Comparison of ENCODE assay signal across 19 cellular contexts in the genomic region with DNA sequence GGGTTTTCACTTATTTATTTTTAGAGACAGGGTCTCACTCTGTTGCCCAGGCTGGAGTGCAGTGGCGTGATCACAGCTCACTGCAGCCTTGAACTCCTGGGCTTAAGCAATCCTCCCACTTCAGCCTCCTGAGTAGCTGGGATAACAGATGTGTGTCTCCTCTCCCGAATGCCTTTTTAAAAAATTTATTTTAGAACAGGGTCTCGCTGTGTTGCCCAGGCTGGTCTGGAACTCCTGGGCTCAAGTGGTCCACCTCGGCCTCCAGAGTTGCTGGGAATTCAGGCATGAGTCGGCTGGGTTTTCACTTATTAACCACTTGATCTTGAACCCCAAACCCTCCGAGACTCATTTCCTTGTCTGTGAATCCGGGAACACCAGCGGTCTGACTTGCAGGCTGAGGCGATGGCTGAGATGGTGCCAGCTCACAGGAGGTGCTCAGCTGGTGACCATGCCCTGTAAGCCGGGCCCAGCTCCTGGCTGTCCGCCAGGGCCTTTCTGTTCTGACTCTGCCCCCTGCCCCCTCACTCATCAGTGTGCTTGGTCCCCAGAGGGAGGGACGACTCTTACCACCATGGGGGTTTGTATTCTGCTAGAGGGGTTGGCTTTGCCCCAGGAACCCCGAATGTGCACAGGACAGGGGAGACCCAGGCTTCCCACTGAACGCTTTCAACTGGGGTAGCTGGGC. TPM values are rescaled to one million over a fixed set of nuclear protein-coding genes. Genes with fewer than 3 reads are reported as not detected.
DNase-seq lines count a peak whose midpoint lies in the region; ATAC-seq, FAIRE-seq and TF ChIP-seq lines count a peak whose summit lies in the region.
"Had no signal": no experiment of that assay in that cellular context is flagged by ENCODE, and none has a peak within 500 bp of the region (broad histone marks: within the 10 kb centered on the region; RNA-seq: fewer than 3 reads in every experiment).

No MANE protein-coding gene starts in this region.

- ATAC-seq in left colon (no peak), HG02642 (IDR thresholded peaks at IDR 0.05; ENCODE audit: poor library complexity, unreplicated experiment) (no peak)
- ATAC-seq: CD8-positive, alpha-beta T cell had no signal

- intact Hi-C loops in left colon (cut with DNase I, micrococcal nuclease): no loop called here
- intact Hi-C loops in esophagus squamous epithelium (cut with DNase I): no loop called here

- peak; percentile 65 for DNase-seq in NCI-H345 (lab: John Stamatoyannopoulos, UW)
- no peak for DNase-seq in NCI-H345 treated with DMSO at 0.1 percent for 48 hours (lab: John Stamatoyannopoulos, UW; ENCODE audit: unreplicated experiment)
- DNase-seq in MG63: peak; percentile 35
- peak; percentile 7 to 20 for DNase-seq in left colon
- DNase-seq in small intestine: peak; percentile 24
- no peak for DNase-seq in GM19239 (ENCODE audit: insufficient read length, low spot score)
- no peak for DNase-seq in esophagus squamous epithelium (lab: John Stamatoyannopoulos, UW)
- DNase-seq: activated CD4-positive, alpha-beta T cell treated with anti-CD3 and anti-CD28 coated beads, Interleukin-2, amount 50 U/mL, for 48 hours; activated naive CD8-positive, alpha-beta T cell treated with anti-CD3 and anti-CD28 coated beads, Interleukin-2, amount 10 ng/mL, durations not matched to agents 7 days and 5 days; CD8-positive, alpha-beta T cell; NCI-H2029; stimulated activated naive B cell treated with anti-CD40 and anti-IgM and Interleukin-4, amounts not matched to agents 10 μg/mL and 1 μg/mL and 100 μg/mL, for 72 hours; transverse colon had no signal

- 42 to 65% (median 55%) methylated on average over 14 of the region's 14 CpGs for whole genome bisulfite sequencing in small intestine, 3 donors
- WGBS in esophagus squamous epithelium, 2 donors: 67 to 68% methylated on average over 5 to 8 of the region's 14 CpGs

- TF ChIP-seq CTCF in esophagus squamous epithelium (IDR thresholded peaks at IDR 0.05): no peak

- no peaks in the 10 kb centered on the region for H3K36me3 ChIP-seq in MG63
- no peaks in the 10 kb centered on the region for H3K36me3 ChIP-seq in small intestine (ENCODE audit: control insufficient read depth in 2 of 2, insufficient read depth in 2 of 2, low read length in 2 of 2)
- no peaks in the 10 kb centered on the region for H3K36me3 ChIP-seq in esophagus squamous epithelium
- H3K36me3 ChIP-seq: breast epithelium, heart right ventricle, transverse colon had no signal

- H3K4me3 ChIP-seq in MG63 (no peak overlapping the region), small intestine (ENCODE audit: low read depth in 1 of 2, low read length in 2 of 2) (no peak overlapping the region), esophagus squamous epithelium (no peak overlapping the region)
- H3K4me3 ChIP-seq: A549, heart right ventricle had no signal

- H3K27me3 ChIP-seq in MG63 (no peaks in the 10 kb centered on the region), small intestine (ENCODE audit: control insufficient read depth in 2 of 2, insufficient read depth in 2 of 2, low read length in 2 of 2) (no peaks in the 10 kb centered on the region), esophagus squamous epithelium (peaks cover 0 to 60% (median 0%) of the 10 kb centered on the region in 4 donors)

- no peak for TF ChIP-seq POLR2A in esophagus squamous epithelium (IDR thresholded peaks at IDR 0.05)

- H3K27ac ChIP-seq in small intestine (ENCODE audit: low read depth in 1 of 2, low read length in 1 of 2) (no peak overlapping the region), esophagus squamous epithelium (no peak overlapping the region)
- H3K27ac ChIP-seq: A549, breast epithelium, heart right ventricle, parathyroid adenoma, transverse colon had no signal

- no peaks in the 10 kb centered on the region for H3K4me1 ChIP-seq in small intestine (ENCODE audit: control insufficient read depth in 2 of 2, insufficient read depth in 1 of 2, low read depth in 1 of 2, low read length in 1 of 2)
- peaks cover 0 to 24% (median 0%) of the 10 kb centered on the region in 3 donors for H3K4me1 ChIP-seq in esophagus squamous epithelium
- H3K4me1 ChIP-seq: A549, breast epithelium, parathyroid adenoma had no signal

- peaks cover 3% of the 10 kb centered on the region; the same call in 1 of the 2 replicates for H3K9me3 ChIP-seq in MG63
- H3K9me3 ChIP-seq in small intestine (ENCODE audit: control insufficient read depth, low read depth): no peaks in the 10 kb centered on the region
- H3K9me3 ChIP-seq in esophagus squamous epithelium: peaks cover 0 to 14% (median 3%) of the 10 kb centered on the region in 3 donors

- FAIRE-seq in small intestine (lab: Jason Lieb, UNC) (no peak), GM19239 (lab: Jason Lieb, UNC) (no peak)
- FAIRE-seq: A549 had no signal

RNA-seq across cellular contexts. Expression of a gene that starts 22.6 kb away (rescaled TPM):
- total RNA-seq in MG63 (2014; rRNA removed; shearing (Covaris generic); ENCODE audit: low replicate concordance): not detected in 2 replicates
- 10 to 100 TPM in 1 of 2 donors, 1 to 10 TPM in 1; 7.8 to 11.5 TPM for total RNA-seq in left colon
- 10 to 100 TPM in 2 of 3 donors, 1 to 10 TPM in 1; 7.6 to 35.4 (median 22.6) TPM for polyA plus RNA-seq in small intestine
- 1 to 10 TPM in 1 of 4 donors, not detected in 3; 3.1 TPM for total RNA-seq in esophagus squamous epithelium
- total RNA-seq: kidney epithelial cell had no signal
- polyA plus RNA-seq: A549 had no signal

RNA-seq across cellular contexts. Expression of a gene that starts 23.6 kb away (rescaled TPM):
- total RNA-seq in MG63 (2014; rRNA removed; shearing (Covaris generic); ENCODE audit: low replicate concordance): 9.6 and 12.3 TPM in 2 replicates
- total RNA-seq in left colon: 10 to 100 TPM; 73.9 to 86.3 TPM
- 10 to 100 TPM; 28.9 to 48.1 (median 46.3) TPM for polyA plus RNA-seq in small intestine
- 10 to 100 TPM in 3 of 4 donors, 1 to 10 TPM in 1; 8.2 to 33.9 (median 11.3) TPM for total RNA-seq in esophagus squamous epithelium

RNA-seq across cellular contexts. Expression of a gene that starts 54.0 kb away (rescaled TPM):
- 0.15 and 4.5 TPM in 2 replicates for total RNA-seq in MG63 (2014; rRNA removed; shearing (Covaris generic); ENCODE audit: low replicate concordance)
- total RNA-seq in left colon (100 to 1,000 TPM; 142 to 178 TPM), esophagus squamous epithelium (10 to 100 TPM; 13.8 to 39.5 (median 19.6) TPM)
- polyA plus RNA-seq in small intestine: 100 to 1,000 TPM; 164 to 398 (median 333) TPM

Comparison
In these comparisons a context has a peak if more than half of its experiments do, and no peak if none do; other contexts are left out.
1. DNase-seq: peak in NCI-H345 (single experiment), MG63 (single experiment), left colon (2 of 2) and small intestine (single experiment); none in NCI-H345 treated with DMSO at 0.1 percent for 48 hours (single experiment), GM19239 (single experiment) and esophagus squamous epithelium (single experiment).